Comparison of ENCODE assay signal across 12 cellular contexts in the genomic region with DNA sequence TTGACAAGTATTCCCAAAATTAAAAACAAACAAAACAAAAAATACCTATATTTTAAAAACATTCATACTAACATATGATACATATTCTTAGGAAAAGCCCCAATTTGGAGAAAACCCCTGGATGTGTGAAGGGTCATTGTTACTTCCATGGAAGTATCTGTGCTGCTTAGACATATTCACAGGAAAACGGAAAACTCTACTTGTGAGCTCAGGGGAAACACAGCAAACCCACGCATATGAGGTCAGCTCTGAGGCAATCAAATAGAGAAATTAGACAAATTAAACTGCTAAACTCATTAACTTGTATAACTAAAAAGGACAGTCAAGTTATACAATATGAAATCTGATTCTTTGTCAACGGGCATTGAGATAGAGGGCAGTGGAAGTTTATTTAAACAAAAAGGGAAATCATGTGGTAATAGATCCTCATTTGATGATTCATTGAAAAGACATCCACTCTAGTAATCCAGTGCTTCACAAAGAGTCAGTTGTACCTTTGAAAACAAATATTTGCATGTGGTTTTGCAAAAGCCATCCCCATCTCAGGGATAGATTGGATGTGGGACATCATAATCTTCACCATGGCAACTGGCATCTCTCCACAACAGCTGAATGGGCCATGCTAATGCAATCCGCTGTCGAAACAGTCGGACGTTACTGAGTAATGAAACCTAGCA.
DNase-seq lines count a peak whose midpoint lies in the region; ATAC-seq, FAIRE-seq and TF ChIP-seq lines count a peak whose summit lies in the region.
"Had no signal": no experiment of that assay in that cellular context is flagged by ENCODE, and none has a peak within 500 bp of the region (broad histone marks: within the 10 kb centered on the region; RNA-seq: fewer than 3 reads in every experiment).

No MANE protein-coding gene starts in this region.

- H3K9me2 ChIP-seq in GM23248 (ENCODE audit: insufficient read depth), result no peaks in the 10 kb centered on the region

- ATAC-seq in naive thymus-derived CD4-positive, alpha-beta T cell, result no peak
- ATAC-seq in left colon (no peak), GM18520 (IDR thresholded peaks at IDR 0.05; ENCODE audit: unreplicated experiment) (no peak)

- H3K9me3 ChIP-seq in GM23248 (ENCODE audit: low read depth), result no peaks in the 10 kb centered on the region
- H3K9me3 ChIP-seq in naive thymus-derived CD4-positive, alpha-beta T cell (ENCODE audit: control insufficient read depth in 2 of 3, low read length in 3 of 3), result no peaks in the 10 kb centered on the region

- H3K4me3 ChIP-seq in GM23248 (no peak overlapping the region), bronchial epithelial cell (ENCODE audit: low read depth, low read length) (no peak overlapping the region)
- no peak overlapping the region for H3K4me3 ChIP-seq in naive thymus-derived CD4-positive, alpha-beta T cell (ENCODE audit: low read length)

- POLR2A ChIA-PET in naive thymus-derived CD4-positive, alpha-beta T cell (lab: Charles Lee), result no interaction called here

- no peak overlapping the region for H3K27ac ChIP-seq in GM23248
- H3K27ac ChIP-seq in naive thymus-derived CD4-positive, alpha-beta T cell (ENCODE audit: low read depth, low read length), result no peak overlapping the region
- H3K27ac ChIP-seq: HL-60 had no signal

- H3K9me3 Mint-ChIP-seq in naive thymus-derived CD4-positive, alpha-beta T cell, result peaks cover 0 to 3% (median 0%) of the 10 kb centered on the region in 11 donors
- H3K9me3 Mint-ChIP-seq: activated T-helper 1 cell treated with anti-CD3 and anti-CD28 coated beads, Interleukin-12 subunit alpha, Interleukin-12 subunit beta, Interleukin-2, Interleukin-4 antibody, amounts not matched to agents 30 ng/mL and 10 ng/mL and 1 ng/mL, durations not matched to agents 14 hours and 24 hours and 36 hours had no signal

- no peak for FAIRE-seq in bronchial epithelial cell (lab: Jason Lieb, UNC)
- FAIRE-seq: endothelial cell of umbilical vein had no signal

- no peaks in the 10 kb centered on the region for H4K20me1 ChIP-seq in GM23248 (ENCODE audit: insufficient read depth)

- H3K79me2 ChIP-seq in GM23248 (ENCODE audit: insufficient read depth), result no peaks in the 10 kb centered on the region

- no peak overlapping the region for H3K4me3 Mint-ChIP-seq in naive thymus-derived CD4-positive, alpha-beta T cell
- H3K4me3 Mint-ChIP-seq: activated T-helper 1 cell treated with anti-CD3 and anti-CD28 coated beads, Interleukin-12 subunit alpha, Interleukin-12 subunit beta, Interleukin-2, Interleukin-4 antibody, amounts not matched to agents 30 ng/mL and 10 ng/mL and 1 ng/mL, durations not matched to agents 14 hours and 24 hours and 36 hours had no signal

- no peak for TF ChIP-seq CTCF in bronchial epithelial cell (IDR thresholded peaks at IDR 0.05; ENCODE audit: insufficient read depth, low read length, severe bottlenecking)

- no peak overlapping the region for H2AFZ ChIP-seq in GM23248

- no peaks in the 10 kb centered on the region for H3K4me1 ChIP-seq in GM23248 (ENCODE audit: insufficient read depth)
- H3K4me1 ChIP-seq in naive thymus-derived CD4-positive, alpha-beta T cell (ENCODE audit: control insufficient read depth in 2 of 2, insufficient read depth in 2 of 2, low read length in 2 of 2), result no peaks in the 10 kb centered on the region

- CTCF ChIA-PET in naive thymus-derived CD4-positive, alpha-beta T cell (lab: Charles Lee), result no interaction called here

- H3K36me3 Mint-ChIP-seq in naive thymus-derived CD4-positive, alpha-beta T cell, result no peaks in the 10 kb centered on the region

- in situ Hi-C loops in GM23248 (cut with MboI), result no loop called here

- H3K9ac ChIP-seq in GM23248, result no peak overlapping the region

- H3K36me3 ChIP-seq in GM23248 (ENCODE audit: low read depth) (no peaks in the 10 kb centered on the region), bronchial epithelial cell (ENCODE audit: control insufficient read depth, insufficient read depth, low read length) (no peaks in the 10 kb centered on the region)
- no peaks in the 10 kb centered on the region for H3K36me3 ChIP-seq in naive thymus-derived CD4-positive, alpha-beta T cell (ENCODE audit: control insufficient read depth in 2 of 3, insufficient read depth in 3 of 3, low read length in 3 of 3)

- H3K27me3 Mint-ChIP-seq in naive thymus-derived CD4-positive, alpha-beta T cell, result peaks cover 0 to 14% (median 8%) of the 10 kb centered on the region in 5 donors

- H3K4me1 Mint-ChIP-seq in naive thymus-derived CD4-positive, alpha-beta T cell, result no peaks in the 10 kb centered on the region

- DNase-seq in GM23248 (peak; percentile 12), NCI-H345 treated with DMSO at 0.1 percent for 48 hours (lab: John Stamatoyannopoulos, UW; ENCODE audit: unreplicated experiment) (peak; percentile 76), bronchial epithelial cell (ENCODE audit: low read depth) (peak; percentile 81), non-pigmented ciliary epithelial cell (ENCODE audit: low read depth) (peak; percentile 84), left colon (no peak), AML-193 (lab: John Stamatoyannopoulos, UW) (no peak)
- DNase-seq in naive thymus-derived CD4-positive, alpha-beta T cell, result no peak
- DNase-seq: GF-D8 had no signal

- H3K27me3 ChIP-seq in GM23248 (replicated peaks; ENCODE audit: insufficient read depth), result no peaks in the 10 kb centered on the region; the same call in 1 of the 2 replicates
- no peaks in the 10 kb centered on the region for H3K27me3 ChIP-seq in bronchial epithelial cell (ENCODE audit: control insufficient read depth, insufficient read depth, low read length)
- no peaks in the 10 kb centered on the region for H3K27me3 ChIP-seq in naive thymus-derived CD4-positive, alpha-beta T cell (ENCODE audit: control insufficient read depth in 2 of 2, insufficient read depth in 2 of 2, low read length in 2 of 2)

- no peak overlapping the region for H3K4me2 ChIP-seq in GM23248 (ENCODE audit: unreplicated experiment)

- no peaks in the 10 kb centered on the region for H3F3A ChIP-seq in GM23248 (ENCODE audit: insufficient read depth)

- intact Hi-C loops in naive thymus-derived CD4-positive, alpha-beta T cell (cut with micrococcal nuclease), result no loop called here
- intact Hi-C loops in left colon (cut with DNase I, micrococcal nuclease), result no loop called here

- H3K27ac Mint-ChIP-seq in naive thymus-derived CD4-positive, alpha-beta T cell, result no peak overlapping the region
- H3K27ac Mint-ChIP-seq: activated T-helper 1 cell treated with anti-CD3 and anti-CD28 coated beads, Interleukin-12 subunit alpha, Interleukin-12 subunit beta, Interleukin-2, Interleukin-4 antibody, amounts not matched to agents 30 ng/mL and 10 ng/mL and 1 ng/mL, durations not matched to agents 14 hours and 24 hours and 36 hours had no signal

- WGBS in GM23248 (ENCODE audit: low coverage in 1 of 2, low lambda C conversion rate in 2 of 2, missing lambda C conversion rate in 2 of 2), 2 experiments, result 82 to 83% methylated on average over 7 of the region's 7 CpGs

Comparison
In these comparisons a context has a peak if more than half of its experiments do, and no peak if none do; other contexts are left out.
1. DNase-seq: peak in GM23248 (single experiment), NCI-H345 treated with DMSO at 0.1 percent for 48 hours (single experiment), bronchial epithelial cell (single experiment) and non-pigmented ciliary epithelial cell (single experiment); none in naive thymus-derived CD4-positive, alpha-beta T cell (0 of 9), left colon (0 of 2) and AML-193 (0 of 2).